ENCODE assay signal across 1 cellular context in the genomic region with DNA sequence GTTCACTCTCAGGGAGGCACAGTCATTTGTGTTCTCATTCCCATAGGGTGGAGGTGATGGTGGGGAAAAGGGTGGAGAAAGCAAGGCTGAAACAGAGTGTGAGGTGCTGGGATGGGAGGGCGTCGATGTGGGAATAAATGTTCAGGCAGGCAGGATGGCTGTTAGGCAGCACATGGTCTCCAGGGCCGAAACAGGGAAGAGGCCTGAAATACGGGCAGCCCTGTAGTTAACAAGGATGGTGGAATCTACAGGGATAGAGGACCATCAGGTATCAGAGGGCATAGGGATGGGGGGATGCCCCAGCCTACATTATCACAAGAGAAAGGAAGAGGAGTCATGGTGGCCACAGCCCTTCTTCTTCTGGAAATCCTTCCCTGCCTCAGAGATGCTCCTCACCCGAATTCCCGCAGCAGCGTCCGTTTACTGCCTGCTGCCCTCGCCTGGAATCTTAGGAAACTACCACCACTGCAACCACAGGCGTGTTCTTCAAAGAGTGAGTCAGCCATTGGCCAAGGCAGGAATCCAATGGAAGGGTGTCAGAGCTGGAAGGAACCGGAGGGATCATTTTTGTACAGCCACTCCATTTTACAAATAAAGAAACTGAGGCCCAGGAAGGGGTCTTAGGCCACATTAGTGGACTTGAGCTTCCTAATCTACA.
TF ChIP-seq lines count a peak whose summit lies in the region.

No MANE protein-coding gene starts in this region.

TF ChIP-seq in H1, 55 proteins besides CTCF, POLR2A, EP300 and RAD21 (continued from another document):
- TF ChIP-seq HDAC6 (IDR thresholded peaks at IDR 0.05; ENCODE audit: low read depth, low read length), result no peak
- TF ChIP-seq TCF12 (IDR thresholded peaks at IDR 0.05; ENCODE audit: low read depth, low read length), result no peak
- TF ChIP-seq CEBPB (IDR thresholded peaks at IDR 0.05; ENCODE audit: low read depth, low read length), result no peak
- TF ChIP-seq SRF (IDR thresholded peaks at IDR 0.05; ENCODE audit: low read depth, low read length), result no peak
- TF ChIP-seq JUN (IDR thresholded peaks at IDR 0.05; ENCODE audit: low read depth, low read length), result no peak
- TF ChIP-seq BACH1 (IDR thresholded peaks at IDR 0.05; ENCODE audit: low read length), result peak; percentile 65; the same call in 1 of the 2 replicates
- no peak for TF ChIP-seq BRCA1 (IDR thresholded peaks at IDR 0.05; ENCODE audit: low read depth, low read length)
- TF ChIP-seq, protein P1, sequence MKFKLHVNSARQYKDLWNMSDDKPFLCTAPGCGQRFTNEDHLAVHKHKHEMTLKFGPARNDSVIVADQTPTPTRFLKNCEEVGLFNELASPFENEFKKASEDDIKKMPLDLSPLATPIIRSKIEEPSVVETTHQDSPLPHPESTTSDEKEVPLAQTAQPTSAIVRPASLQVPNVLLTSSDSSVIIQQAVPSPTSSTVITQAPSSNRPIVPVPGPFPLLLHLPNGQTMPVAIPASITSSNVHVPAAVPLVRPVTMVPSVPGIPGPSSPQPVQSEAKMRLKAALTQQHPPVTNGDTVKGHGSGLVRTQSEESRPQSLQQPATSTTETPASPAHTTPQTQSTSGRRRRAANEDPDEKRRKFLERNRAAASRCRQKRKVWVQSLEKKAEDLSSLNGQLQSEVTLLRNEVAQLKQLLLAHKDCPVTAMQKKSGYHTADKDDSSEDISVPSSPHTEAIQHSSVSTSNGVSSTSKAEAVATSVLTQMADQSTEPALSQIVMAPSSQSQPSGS (IDR thresholded peaks at IDR 0.05; ENCODE audit: low read length), result no peak
- TF ChIP-seq BCL11A (IDR thresholded peaks at IDR 0.05; ENCODE audit: low read depth in 2 of 2, low read length in 2 of 2), result no peak
- TF ChIP-seq POLR2AphosphoS5 (IDR thresholded peaks at IDR 0.05; ENCODE audit: low read depth, low read length), result no peak
- TF ChIP-seq SP1 (IDR thresholded peaks at IDR 0.05; ENCODE audit: low read depth, low read length), result no peak
- TF ChIP-seq CTBP2 (IDR thresholded peaks at IDR 0.05; ENCODE audit: borderline replicate concordance, insufficient read depth, insufficient read length, low read length), result no peak
- TF ChIP-seq CHD1 (IDR thresholded peaks at IDR 0.05; ENCODE audit: low read depth, low read length), result no peak
- TF ChIP-seq MAFK (IDR thresholded peaks at IDR 0.05; ENCODE audit: low read depth, low read length), result no peak
- TF ChIP-seq ZNF274 (IDR thresholded peaks at IDR 0.05; ENCODE audit: borderline replicate concordance, extremely low read depth, low read length), result no peak
- peak; percentile 15 for TF ChIP-seq TAF7 (optimal IDR thresholded peaks at IDR 0.05; ENCODE audit: borderline replicate concordance, low read depth, low read length)
- TF ChIP-seq HDAC2 (IDR thresholded peaks at IDR 0.05; ENCODE audit: borderline replicate concordance in 1 of 2, low read depth in 2 of 2, low read length in 2 of 2), result no peak
- TF ChIP-seq YY1 (IDR thresholded peaks at IDR 0.05; ENCODE audit: low read depth, low read length), result peak; percentile 84
- no peak for TF ChIP-seq SIN3A (conservative IDR thresholded peaks at IDR 0.05 in 1 of 2, IDR thresholded peaks at IDR 0.05 in 1 of 2; ENCODE audit: low read depth in 1 of 2, low read length in 2 of 2)
- no peak for TF ChIP-seq CBX5 (IDR thresholded peaks at IDR 0.05; ENCODE audit: low read depth, low read length)
- no peak for TF ChIP-seq NRF1 (IDR thresholded peaks at IDR 0.05; ENCODE audit: low read depth, low read length)
- TF ChIP-seq TEAD4 (IDR thresholded peaks at IDR 0.05; ENCODE audit: low read depth, low read length), result peak; percentile 85
- no peak for TF ChIP-seq PHF8 (conservative IDR thresholded peaks at IDR 0.05; ENCODE audit: low read depth, low read length)
